ENCODE assay signal across 11 cellular contexts in the genomic region with DNA sequence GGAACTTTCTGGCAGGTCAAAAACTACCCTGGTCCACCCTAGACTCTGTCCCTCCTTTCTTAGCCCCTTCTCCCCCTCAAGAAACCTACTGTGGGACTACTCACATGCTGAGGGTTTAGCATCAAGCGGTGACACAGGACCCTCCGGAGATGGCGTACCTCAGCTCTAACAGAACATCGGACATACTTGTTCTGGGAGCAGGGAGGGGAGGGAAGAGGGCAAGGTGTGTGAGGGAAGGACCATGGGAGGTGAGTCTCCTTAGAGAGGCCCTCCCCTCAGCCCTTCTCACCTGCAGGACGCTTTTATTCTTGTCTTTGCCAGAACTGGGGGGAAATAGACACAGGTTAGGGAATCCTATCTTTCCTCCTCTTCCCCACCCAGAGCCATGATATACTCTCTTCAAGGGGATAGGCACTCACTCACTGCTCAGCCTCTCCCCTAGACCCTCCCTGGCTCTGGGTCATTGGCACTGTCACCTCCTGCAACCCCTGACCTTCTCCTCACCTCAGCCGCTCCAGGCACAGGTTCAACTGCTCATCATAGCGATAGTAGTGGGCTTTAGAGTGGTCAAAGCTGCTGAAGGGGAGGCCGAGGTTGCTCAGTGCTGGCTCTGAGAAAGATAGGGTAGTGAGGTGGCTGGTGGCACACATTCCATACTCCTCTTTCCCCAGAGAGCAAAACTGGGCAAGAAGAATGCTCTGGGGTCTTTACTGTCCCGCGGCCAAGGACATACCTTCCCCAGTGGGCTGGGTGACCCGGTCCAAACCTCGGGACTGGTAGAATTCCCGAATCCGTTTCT. TPM values are rescaled to one million over a fixed set of nuclear protein-coding genes. Genes with fewer than 3 reads are reported as not detected.
DNase-seq lines count a peak whose midpoint lies in the region; ATAC-seq, FAIRE-seq and TF ChIP-seq lines count a peak whose summit lies in the region.
"Had no signal": no experiment of that assay in that cellular context is flagged by ENCODE, and none has a peak within 500 bp of the region (broad histone marks: within the 10 kb centered on the region; RNA-seq: fewer than 3 reads in every experiment).

No MANE protein-coding gene starts in this region.

- peaks cover 28% of the 10 kb centered on the region for H3K4me1 ChIP-seq in GM12878 (ENCODE audit: control insufficient read depth, insufficient read depth, low read length)
- peaks cover 29 to 36% of the 10 kb centered on the region in 2 donors for H3K4me1 ChIP-seq in mucosa of rectum (ENCODE audit: control insufficient read depth in 2 of 2, insufficient read depth in 2 of 2, low read length in 2 of 2)

- H3K36me3 ChIP-seq in GM12878 (ENCODE audit: control insufficient read depth in 2 of 2, insufficient read depth in 2 of 2, low read length in 1 of 2) (peaks cover 0 to 7% of the 10 kb centered on the region in 2 experiments; a peak in 1 of 4 replicates), mucosa of rectum (ENCODE audit: control insufficient read depth in 2 of 2, insufficient read depth in 2 of 2, low read length in 2 of 2) (peaks cover 7 to 12% of the 10 kb centered on the region in 2 donors)

- SMC1A ChIA-PET in GM12878 (lab: Charles Lee; ENCODE audit: uncharacterized antibody, unreplicated experiment), result interaction anchor here (1.5 to 7.0 kb wide), 6 partner anchors 23 to 81 kb away, joined by 5 to 71 read pairs (median 39); a partner anchor contains a TSS

- TF ChIP-seq EP300 in GM12878 (IDR thresholded peaks at IDR 0.05; ENCODE audit: borderline replicate concordance in 1 of 2, control insufficient read depth in 1 of 2, low read depth in 2 of 2, low read length in 2 of 2), result no peak

- H3K4me2 ChIP-seq in GM12878 (ENCODE audit: control insufficient read depth, insufficient read depth), result peak overlapping the region; percentile 53; the same call in 1 of the 2 replicates

- H3K4me1 Mint-ChIP-seq in stimulated activated naive CD8-positive, alpha-beta T cell treated with anti-CD3 and anti-CD28 coated beads, Interleukin-15, Interleukin-2, amounts not matched to agents 100 ng/mL and 50 ng/mL, for 24 hours (ENCODE audit: low read depth), result peaks cover 65% of the 10 kb centered on the region
- peaks cover 66% of the 10 kb centered on the region for H3K4me1 Mint-ChIP-seq in stimulated activated naive CD8-positive, alpha-beta T cell treated with anti-CD3 and anti-CD28 coated beads, Interleukin-15, amount 100 ng/mL, for 72 hours
- peaks cover 74% of the 10 kb centered on the region for H3K4me1 Mint-ChIP-seq in activated naive CD4-positive, alpha-beta T cell treated with anti-CD3 and anti-CD28 coated beads, Interleukin-2, amount 10 ng/mL, durations not matched to agents 7 days and 5 days

- ATAC-seq in stimulated activated naive CD8-positive, alpha-beta T cell treated with anti-CD3 and anti-CD28 coated beads, Interleukin-15, amount 100 ng/mL, for 72 hours, result no peak
- ATAC-seq in GM12878, result no peak
- no peak for ATAC-seq in GM19467 (IDR thresholded peaks at IDR 0.05; ENCODE audit: unreplicated experiment)

- no peak overlapping the region for H3K27ac Mint-ChIP-seq in stimulated activated naive CD8-positive, alpha-beta T cell treated with anti-CD3 and anti-CD28 coated beads, Interleukin-15, Interleukin-2, amounts not matched to agents 100 ng/mL and 50 ng/mL, for 24 hours
- H3K27ac Mint-ChIP-seq in stimulated activated naive CD8-positive, alpha-beta T cell treated with anti-CD3 and anti-CD28 coated beads, Interleukin-15, amount 100 ng/mL, for 72 hours, result peak overlapping the region in 1 of 2 donors; percentile 51
- H3K27ac Mint-ChIP-seq in activated naive CD4-positive, alpha-beta T cell treated with anti-CD3 and anti-CD28 coated beads, Interleukin-2, amount 10 ng/mL, durations not matched to agents 7 days and 5 days, result no peak overlapping the region

- BruUV-seq in GM12878 (replicated peaks; lab: Mats Ljungman, UMichigan), result no TSS peak

- DNase-seq in stimulated activated naive CD8-positive, alpha-beta T cell treated with anti-CD3 and anti-CD28 coated beads, Interleukin-15, amount 100 ng/mL, for 72 hours, result no peak
- DNase-seq in GM12878 (ENCODE audit: low read depth, low spot score) (no peak), RKO (ENCODE audit: low spot score) (no peak), epidermal melanocyte (ENCODE audit: insufficient read length, low spot score) (no peak)
- DNase-seq in activated naive CD4-positive, alpha-beta T cell treated with anti-CD3 and anti-CD28 coated beads, Interleukin-2, amount 10 ng/mL, durations not matched to agents 7 days and 5 days, result no peak
- DNase-seq: central memory CD4-positive, alpha-beta T cell had no signal

- CTCF ChIA-PET in GM12878 (lab: Yijun Ruan, JAX), result interaction anchor here (0.5 to 13.9 kb wide), 10 partner anchors 13 to 1100 kb away, joined by 3 to 231 read pairs (median 7); a partner anchor contains a TSS
- CTCF ChIA-PET in activated naive CD4-positive, alpha-beta T cell treated with anti-CD3 and anti-CD28 coated beads, Interleukin-2, amount 10 ng/mL, durations not matched to agents 7 days and 5 days (lab: Charles Lee), result interaction anchor here (1.7 to 2.5 kb wide), 2 partner anchors 23 to 79 kb away, joined by 4 to 11 read pairs; a partner anchor contains a TSS

- in situ Hi-C loops in GM12878 (cut with MboI), result no loop called here

- no peak for TF ChIP-seq RAD21 in GM12878 (IDR thresholded peaks at IDR 0.05; ENCODE audit: insufficient read depth, low read depth, low read length)

- H4K20me1 ChIP-seq in GM12878 (ENCODE audit: control insufficient read depth, insufficient read depth), result no peaks in the 10 kb centered on the region

- no peak overlapping the region for H3K27ac ChIP-seq in GM12878 (ENCODE audit: control insufficient read depth, insufficient read depth)
- no peak overlapping the region for H3K27ac ChIP-seq in mucosa of rectum (ENCODE audit: low read depth in 2 of 2, low read length in 2 of 2)
- H3K27ac ChIP-seq: SJSA1 had no signal

- peaks cover 28% of the 10 kb centered on the region for H3K36me3 Mint-ChIP-seq in stimulated activated naive CD8-positive, alpha-beta T cell treated with anti-CD3 and anti-CD28 coated beads, Interleukin-15, Interleukin-2, amounts not matched to agents 100 ng/mL and 50 ng/mL, for 24 hours (ENCODE audit: low read depth)
- H3K36me3 Mint-ChIP-seq in activated naive CD4-positive, alpha-beta T cell treated with anti-CD3 and anti-CD28 coated beads, Interleukin-2, amount 10 ng/mL, durations not matched to agents 7 days and 5 days, result peaks cover 42% of the 10 kb centered on the region

- H3K9ac ChIP-seq in GM12878 (ENCODE audit: control insufficient read depth, insufficient read depth, low read length) (no peak overlapping the region), mucosa of rectum (ENCODE audit: low read depth in 1 of 2, low read length in 2 of 2) (no peak overlapping the region)

- no peaks in the 10 kb centered on the region for H3K9me3 Mint-ChIP-seq in stimulated activated naive CD8-positive, alpha-beta T cell treated with anti-CD3 and anti-CD28 coated beads, Interleukin-15, Interleukin-2, amounts not matched to agents 100 ng/mL and 50 ng/mL, for 24 hours
- H3K9me3 Mint-ChIP-seq in stimulated activated naive CD8-positive, alpha-beta T cell treated with anti-CD3 and anti-CD28 coated beads, Interleukin-15, amount 100 ng/mL, for 72 hours, result no peaks in the 10 kb centered on the region
- H3K9me3 Mint-ChIP-seq in activated naive CD4-positive, alpha-beta T cell treated with anti-CD3 and anti-CD28 coated beads, Interleukin-2, amount 10 ng/mL, durations not matched to agents 7 days and 5 days, result no peaks in the 10 kb centered on the region

- H3K27me3 Mint-ChIP-seq in stimulated activated naive CD8-positive, alpha-beta T cell treated with anti-CD3 and anti-CD28 coated beads, Interleukin-15, Interleukin-2, amounts not matched to agents 100 ng/mL and 50 ng/mL, for 24 hours, result peaks cover 44% of the 10 kb centered on the region
- H3K27me3 Mint-ChIP-seq in stimulated activated naive CD8-positive, alpha-beta T cell treated with anti-CD3 and anti-CD28 coated beads, Interleukin-15, amount 100 ng/mL, for 72 hours, result peaks cover 65% of the 10 kb centered on the region
- peaks cover 77% of the 10 kb centered on the region for H3K27me3 Mint-ChIP-seq in activated naive CD4-positive, alpha-beta T cell treated with anti-CD3 and anti-CD28 coated beads, Interleukin-2, amount 10 ng/mL, durations not matched to agents 7 days and 5 days

- no peak for TF ChIP-seq POLR2A in GM12878 (IDR thresholded peaks at IDR 0.05; ENCODE audit: low read depth, low read length)

- RAD21 ChIA-PET in GM12878 (lab: Charles Lee; ENCODE audit: unreplicated experiment), result interaction anchor here (1.8 to 5.5 kb wide), 6 partner anchors 25 to 86 kb away, joined by 4 to 61 read pairs (median 16); a partner anchor contains a TSS

- no peak for FAIRE-seq in GM12878 (lab: Jason Lieb, UNC)

- POLR2A ChIA-PET in GM12878 (lab: Charles Lee), result interaction anchor here (1.1 to 5.8 kb wide), 4 partner anchors 12 to 92 kb away, joined by 3 to 33 read pairs (median 4); a partner anchor contains a TSS

- H3K79me2 ChIP-seq in GM12878 (ENCODE audit: control insufficient read depth, insufficient read depth, low read length), result peaks cover 12% of the 10 kb centered on the region

- no peak overlapping the region for H2AFZ ChIP-seq in GM12878 (ENCODE audit: control insufficient read depth, low read depth, low read length)

- WGBS in GM12878 (ENCODE audit: insufficient coverage, insufficient replicate concordance, low lambda C conversion rate, missing lambda C conversion rate), result 88% methylated on average over 14 of the region's 14 CpGs

- peaks cover 4 to 7% of the 10 kb centered on the region in 2 experiments; a peak in 2 of 4 replicates for H3K27me3 ChIP-seq in GM12878 (replicated peaks in 1 of 2; ENCODE audit: control insufficient read depth in 2 of 2, insufficient read depth in 2 of 2, low read length in 1 of 2)
- H3K27me3 ChIP-seq in mucosa of rectum (ENCODE audit: control insufficient read depth in 2 of 2, insufficient read depth in 2 of 2, low read length in 2 of 2), result peaks cover 9 to 10% of the 10 kb centered on the region in 2 donors

- H3K9me3 ChIP-seq in GM12878 (replicated peaks; ENCODE audit: control insufficient read depth, insufficient read depth, low read length), result no peaks in the 10 kb centered on the region
- no peaks in the 10 kb centered on the region for H3K9me3 ChIP-seq in mucosa of rectum (ENCODE audit: control insufficient read depth in 2 of 2, low read length in 2 of 2)
- H3K9me3 ChIP-seq: SJSA1 had no signal

- intact Hi-C loops in GM12878 (cut with micrococcal nuclease; ENCODE audit: unreplicated experiment), result no loop called here

- peak overlapping the region; percentile 28 for H3K4me3 Mint-ChIP-seq in stimulated activated naive CD8-positive, alpha-beta T cell treated with anti-CD3 and anti-CD28 coated beads, Interleukin-15, Interleukin-2, amounts not matched to agents 100 ng/mL and 50 ng/mL, for 24 hours
- H3K4me3 Mint-ChIP-seq in stimulated activated naive CD8-positive, alpha-beta T cell treated with anti-CD3 and anti-CD28 coated beads, Interleukin-15, amount 100 ng/mL, for 72 hours, result peak overlapping the region in 1 of 2 donors; percentile 10
- no peak overlapping the region for H3K4me3 Mint-ChIP-seq in activated naive CD4-positive, alpha-beta T cell treated with anti-CD3 and anti-CD28 coated beads, Interleukin-2, amount 10 ng/mL, durations not matched to agents 7 days and 5 days

- no peak for TF ChIP-seq CTCF in GM12878 (IDR thresholded peaks at IDR 0.05 in 2 of 3, conservative IDR thresholded peaks at IDR 0.05 in 1 of 3; ENCODE audit: control insufficient read depth in 2 of 3, extremely low read depth in 1 of 3, insufficient read depth in 1 of 3, low read depth in 3 of 3, low read length in 3 of 3)

- H3K4me3 ChIP-seq in GM12878 (no peak overlapping the region; the same call in 1 of the 2 replicates), mucosa of rectum (ENCODE audit: low read length in 2 of 2) (peak overlapping the region; percentile 2 to 41)

RNA-seq across cellular contexts. Expression of a gene that starts 1.8 kb away (rescaled TPM):
- 16.4 and 81.1 TPM in 2 replicates for total RNA-seq in GM12878 (2013; cell fraction: nucleolus; rRNA removed)
- total RNA-seq in GM12878 (2014; rRNA removed) (26.6 and 27.4 TPM in 2 replicates), GM12878 (2014; rRNA removed; fragmentation: Illumina TruSeq; extraction: Trizol) (23.1 and 23.4 TPM in 2 replicates), GM12878 (2021) (25.8 and 27.4 TPM in 2 replicates)
- polyA plus RNA-seq in GM12878 (2011; ENCODE audit: low read depth), result 10.0 TPM
- polyA plus RNA-seq in GM12878 (2011; rRNA removed) (23.9 and 36.3 TPM in 2 replicates), GM12878 (2014; fragmentation: Illumina TruSeq; extraction: Trizol) (23.0 and 25.9 TPM in 2 replicates), GM12878 (2014; fragmentation: Nextera tagmentation; extraction: Ambion mirVana) (10 to 100 TPM; 42.5 to 50.8 TPM), GM12878 (2014; rRNA removed) (27.6 and 28.1 TPM in 2 replicates), GM12878 (2016; fragmentation: Nextera tagmentation; extraction: Ambion mirVana) (10 to 100 TPM; 25.6 to 27.4 TPM)
- 42.4 and 49.0 TPM in 2 replicates for polyA plus RNA-seq in GM12878 (2011; cell fraction: cytosol; rRNA removed)
- polyA plus RNA-seq in GM12878 (2011; cell fraction: nucleus; rRNA removed), result 38.4 TPM in 2 replicates
- 20.6 and 26.3 TPM in 2 replicates for polyA plus RNA-seq in GM12878 (2012)
- 38.1 and 42.1 TPM in 2 replicates for polyA minus RNA-seq in GM12878 (2011; rRNA and poly(A)+ RNA removed)
- 16.4 and 21.1 TPM in 2 replicates for polyA minus RNA-seq in GM12878 (2011; cell fraction: cytosol; rRNA and poly(A)+ RNA removed)
- polyA minus RNA-seq in GM12878 (2011; cell fraction: nucleus; rRNA and poly(A)+ RNA removed), result 11.6 and 20.5 TPM in 2 replicates

RNA-seq across cellular contexts. Expression of a gene that starts 6.2 kb away (rescaled TPM):
- 4.3 and 4.6 TPM in 2 replicates for total RNA-seq in GM12878 (2013; cell fraction: nucleolus; rRNA removed)
- total RNA-seq in GM12878 (2014; rRNA removed), result 0.98 and 4.0 TPM in 2 replicates
- total RNA-seq in GM12878 (2014; rRNA removed; fragmentation: Illumina TruSeq; extraction: Trizol), result 0.22 and 0.46 TPM in 2 replicates
- total RNA-seq in GM12878 (2021), result 0.88 and 1.2 TPM in 2 replicates
- not detected for polyA plus RNA-seq in GM12878 (2011; ENCODE audit: low read depth)
- 0.13 and 0.15 TPM in 2 replicates for polyA plus RNA-seq in GM12878 (2011; rRNA removed)
- 0.15 and 0.30 TPM in 2 replicates for polyA plus RNA-seq in GM12878 (2011; cell fraction: cytosol; rRNA removed)
- 0.57 and 1.2 TPM in 2 replicates for polyA plus RNA-seq in GM12878 (2011; cell fraction: nucleus; rRNA removed)
- 0.49 and 0.74 TPM in 2 replicates for polyA plus RNA-seq in GM12878 (2012)
- 0.32 and 0.89 TPM in 2 replicates for polyA plus RNA-seq in GM12878 (2014; fragmentation: Illumina TruSeq; extraction: Trizol)
- under 1 TPM; 0.08 to 0.09 TPM for polyA plus RNA-seq in GM12878 (2014; fragmentation: Nextera tagmentation; extraction: Ambion mirVana)
- polyA plus RNA-seq in GM12878 (2014; rRNA removed), result 1.3 and 1.4 TPM in 2 replicates
- polyA plus RNA-seq in GM12878 (2016; fragmentation: Nextera tagmentation; extraction: Ambion mirVana), result under 1 TPM; 0.20 to 0.88 TPM
- 0.46 TPM in 1 of 2 replicates, not detected in the other for polyA minus RNA-seq in GM12878 (2011; rRNA and poly(A)+ RNA removed)
- not detected in 2 replicates for polyA minus RNA-seq in GM12878 (2011; cell fraction: cytosol; rRNA and poly(A)+ RNA removed)
- polyA minus RNA-seq in GM12878 (2011; cell fraction: nucleus; rRNA and poly(A)+ RNA removed), result 1.5 and 1.8 TPM in 2 replicates

RNA-seq across cellular contexts. Expression of a gene that starts 8.6 kb away (rescaled TPM):
- not detected in 2 replicates for total RNA-seq in GM12878 (2013; cell fraction: nucleolus; rRNA removed)
- total RNA-seq in GM12878 (2014; rRNA removed) (3.2 and 3.7 TPM in 2 replicates), GM12878 (2014; rRNA removed; fragmentation: Illumina TruSeq; extraction: Trizol) (1.3 and 1.4 TPM in 2 replicates), GM12878 (2021) (5.3 and 5.5 TPM in 2 replicates)
- not detected for polyA plus RNA-seq in GM12878 (2011; ENCODE audit: low read depth)
- polyA plus RNA-seq in GM12878 (2011; rRNA removed) (not detected in 2 replicates), GM12878 (2014; fragmentation: Illumina TruSeq; extraction: Trizol) (0.11 and 0.90 TPM in 2 replicates), GM12878 (2014; fragmentation: Nextera tagmentation; extraction: Ambion mirVana) (under 1 TPM; 0.06 to 0.13 TPM), GM12878 (2014; rRNA removed) (4.4 and 5.7 TPM in 2 replicates), GM12878 (2016; fragmentation: Nextera tagmentation; extraction: Ambion mirVana) (1 to 10 TPM; 3.6 to 3.8 TPM)
- polyA plus RNA-seq in GM12878 (2011; cell fraction: cytosol; rRNA removed), result not detected in 2 replicates
- not detected in 2 replicates for polyA plus RNA-seq in GM12878 (2011; cell fraction: nucleus; rRNA removed)
- 0.17 and 0.42 TPM in 2 replicates for polyA plus RNA-seq in GM12878 (2012)
- polyA minus RNA-seq in GM12878 (2011; rRNA and poly(A)+ RNA removed), result not detected in 2 replicates
- not detected in 2 replicates for polyA minus RNA-seq in GM12878 (2011; cell fraction: cytosol; rRNA and poly(A)+ RNA removed)
- polyA minus RNA-seq in GM12878 (2011; cell fraction: nucleus; rRNA and poly(A)+ RNA removed), result not detected in 2 replicates
- total RNA-seq: SJSA1 had no signal

RNA-seq across cellular contexts. Expression of a gene that starts 20.4 kb away (rescaled TPM):
- 1.8 and 2.2 TPM in 2 replicates for total RNA-seq in GM12878 (2013; cell fraction: nucleolus; rRNA removed)
- total RNA-seq in GM12878 (2014; rRNA removed), result 0.34 and 1.2 TPM in 2 replicates
- total RNA-seq in GM12878 (2014; rRNA removed; fragmentation: Illumina TruSeq; extraction: Trizol), result 0.67 and 0.78 TPM in 2 replicates
- 0.85 and 0.98 TPM in 2 replicates for total RNA-seq in GM12878 (2021)
- polyA plus RNA-seq in GM12878 (2011; ENCODE audit: low read depth), result 1.1 TPM
- polyA plus RNA-seq in GM12878 (2011; rRNA removed), result 0.46 and 0.87 TPM in 2 replicates
- 0.60 and 0.79 TPM in 2 replicates for polyA plus RNA-seq in GM12878 (2011; cell fraction: cytosol; rRNA removed)
- polyA plus RNA-seq in GM12878 (2011; cell fraction: nucleus; rRNA removed), result 7.3 and 10.0 TPM in 2 replicates
- polyA plus RNA-seq in GM12878 (2012), result 1.2 TPM in 2 replicates
- 0.96 and 1.7 TPM in 2 replicates for polyA plus RNA-seq in GM12878 (2014; fragmentation: Illumina TruSeq; extraction: Trizol)
- under 1 TPM; 0.63 to 0.73 TPM for polyA plus RNA-seq in GM12878 (2014; fragmentation: Nextera tagmentation; extraction: Ambion mirVana)
- polyA plus RNA-seq in GM12878 (2014; rRNA removed), result 1.5 and 1.6 TPM in 2 replicates
- 1 to 10 TPM; 1.1 to 2.1 TPM for polyA plus RNA-seq in GM12878 (2016; fragmentation: Nextera tagmentation; extraction: Ambion mirVana)
- polyA minus RNA-seq in GM12878 (2011; rRNA and poly(A)+ RNA removed), result 0.46 and 1.0 TPM in 2 replicates
- not detected in 2 replicates for polyA minus RNA-seq in GM12878 (2011; cell fraction: cytosol; rRNA and poly(A)+ RNA removed)
- 1.9 and 2.1 TPM in 2 replicates for polyA minus RNA-seq in GM12878 (2011; cell fraction: nucleus; rRNA and poly(A)+ RNA removed)
- total RNA-seq: myocyte, SJSA1 had no signal

RNA-seq across cellular contexts. Expression of a gene that starts 22.8 kb away (rescaled TPM):
- total RNA-seq in GM12878 (2013; cell fraction: nucleolus; rRNA removed), result 49.7 and 59.4 TPM in 2 replicates
- total RNA-seq in GM12878 (2014; rRNA removed) (19.2 and 19.6 TPM in 2 replicates), GM12878 (2014; rRNA removed; fragmentation: Illumina TruSeq; extraction: Trizol) (13.5 and 14.3 TPM in 2 replicates), GM12878 (2021) (27.3 and 30.5 TPM in 2 replicates)
- polyA plus RNA-seq in GM12878 (2011; ENCODE audit: low read depth), result 10.8 TPM
- polyA plus RNA-seq in GM12878 (2011; rRNA removed) (19.6 and 27.8 TPM in 2 replicates), GM12878 (2014; fragmentation: Illumina TruSeq; extraction: Trizol) (21.5 and 26.1 TPM in 2 replicates), GM12878 (2014; fragmentation: Nextera tagmentation; extraction: Ambion mirVana) (1 to 10 TPM; 6.5 to 7.2 TPM), GM12878 (2014; rRNA removed) (32.7 and 34.9 TPM in 2 replicates), GM12878 (2016; fragmentation: Nextera tagmentation; extraction: Ambion mirVana) (10 to 100 TPM; 25.7 to 27.7 TPM)
- polyA plus RNA-seq in GM12878 (2011; cell fraction: cytosol; rRNA removed), result 33.2 and 37.2 TPM in 2 replicates
- 134 and 151 TPM in 2 replicates for polyA plus RNA-seq in GM12878 (2011; cell fraction: nucleus; rRNA removed)
- polyA plus RNA-seq in GM12878 (2012), result 19.7 and 22.2 TPM in 2 replicates
- polyA minus RNA-seq in GM12878 (2011; rRNA and poly(A)+ RNA removed), result 19.7 and 27.5 TPM in 2 replicates
- polyA minus RNA-seq in GM12878 (2011; cell fraction: cytosol; rRNA and poly(A)+ RNA removed), result 6.1 and 8.0 TPM in 2 replicates
- 25.3 and 35.9 TPM in 2 replicates for polyA minus RNA-seq in GM12878 (2011; cell fraction: nucleus; rRNA and poly(A)+ RNA removed)
